8 cellular contexts compared by ENCODE assay signal in the genomic region with DNA sequence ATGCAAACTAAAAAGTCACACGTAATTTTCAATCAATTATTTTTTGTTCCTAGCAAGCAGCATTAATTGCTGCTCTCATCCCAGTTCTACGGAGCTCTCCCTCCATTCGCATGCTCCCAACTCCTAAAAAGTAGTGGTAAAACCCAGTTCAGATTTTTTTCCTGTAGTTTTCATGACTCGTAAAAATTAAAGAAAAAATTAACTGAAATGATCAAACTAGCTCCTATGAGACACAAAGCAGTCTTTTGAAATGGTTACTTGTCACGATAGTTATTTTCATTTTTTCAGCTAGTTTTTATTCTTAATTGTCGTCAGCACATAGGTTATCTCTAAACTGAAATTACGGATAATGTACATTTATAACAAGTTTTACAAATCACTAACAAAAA. TPM values are rescaled to one million over a fixed set of nuclear protein-coding genes. Genes with fewer than 3 reads are reported as not detected.
DNase-seq lines count a peak whose midpoint lies in the region; ATAC-seq and TF ChIP-seq lines count a peak whose summit lies in the region.

No MANE protein-coding gene starts in this region.

- 0% methylated on average over 7 of the region's 7 CpGs for WGBS in heart left ventricle, 4 donors
- WGBS in body of pancreas, 2 donors = 0% methylated on average over 7 of the region's 7 CpGs

- H3K9me3 Mint-ChIP-seq in memory B cell = no peaks in the 10 kb centered on the region

- peaks cover 15 to 55% (median 52%) of the 10 kb centered on the region in 12 donors for H3K4me1 ChIP-seq in heart left ventricle
- H3K4me1 ChIP-seq in body of pancreas = peaks cover 49% of the 10 kb centered on the region
- H3K4me1 ChIP-seq in upper lobe of right lung = peaks cover 51% of the 10 kb centered on the region

- TF ChIP-seq POLR2A in heart left ventricle (IDR thresholded peaks at IDR 0.05) (no peak), body of pancreas (IDR thresholded peaks at IDR 0.05) (no peak)

- no peak for DNase-seq in heart left ventricle
- DNase-seq in cardiac septum (ENCODE audit: low spot score) = no peak
- DNase-seq in body of pancreas = no peak
- DNase-seq in memory B cell (ENCODE audit: low spot score in 2 of 2) = no peak
- DNase-seq in upper lobe of right lung = no peak
- no peak for DNase-seq in COR-L47 (lab: John Stamatoyannopoulos, UW)
- DNase-seq in activated effector memory CD4-positive, alpha-beta T cell treated with Interleukin-2 at 50 U/mL for 16 hours = no peak
- DNase-seq in NCI-H2171 treated with DMSO at 0.1 percent for 48 hours (lab: John Stamatoyannopoulos, UW) = no peak

- ATAC-seq in heart left ventricle (no peak), body of pancreas (no peak), memory B cell (ENCODE audit: low read depth) (no peak), upper lobe of right lung (no peak)

- no peaks in the 10 kb centered on the region for H3K27me3 ChIP-seq in heart left ventricle
- no peaks in the 10 kb centered on the region for H3K27me3 ChIP-seq in body of pancreas
- H3K27me3 ChIP-seq in upper lobe of right lung = no peaks in the 10 kb centered on the region

- peak overlapping the region; percentile 100 for H3K4me3 Mint-ChIP-seq in memory B cell

- H3K36me3 ChIP-seq in heart left ventricle = peaks cover 0 to 53% (median 39%) of the 10 kb centered on the region in 9 donors
- H3K36me3 ChIP-seq in body of pancreas (replicated peaks in 1 of 2; ENCODE audit: insufficient read depth in 1 of 2, low read depth in 2 of 2) = peaks cover 0 to 20% of the 10 kb centered on the region in 2 donors
- H3K36me3 ChIP-seq in upper lobe of right lung = peaks cover 54% of the 10 kb centered on the region

- TF ChIP-seq CTCF in heart left ventricle (IDR thresholded peaks at IDR 0.05) (no peak), body of pancreas (IDR thresholded peaks at IDR 0.05) (no peak), upper lobe of right lung (IDR thresholded peaks at IDR 0.05) (no peak)

- intact Hi-C loops in heart left ventricle (cut with DNase I) = loop anchor here in 4 of 10 donors (2.0 to 5.0 kb wide), 4 partner anchors 41 to 306 kb away; a partner anchor contains a TSS
- intact Hi-C loops in cardiac septum (cut with DNase I) = no loop called here
- intact Hi-C loops in body of pancreas (cut with DNase I) = no loop called here
- intact Hi-C loops in upper lobe of right lung (cut with DNase I) = no loop called here

- H3K4me3 ChIP-seq in heart left ventricle (peak overlapping the region; percentile 75 to 97 (median 88)), body of pancreas (peak overlapping the region; percentile 79 to 84), upper lobe of right lung (peak overlapping the region; percentile 89)

- H3K27ac Mint-ChIP-seq in memory B cell = peak overlapping the region; percentile 99

- H3K4me1 Mint-ChIP-seq in memory B cell = peaks cover 33% of the 10 kb centered on the region

- H3K9me3 ChIP-seq in heart left ventricle (no peaks in the 10 kb centered on the region), body of pancreas (no peaks in the 10 kb centered on the region), upper lobe of right lung (no peaks in the 10 kb centered on the region)

- no peaks in the 10 kb centered on the region for H3K27me3 Mint-ChIP-seq in memory B cell

- peak overlapping the region in 8 of 12 donors; percentile 97 to 100 (median 100) for H3K27ac ChIP-seq in heart left ventricle
- peak overlapping the region; percentile 99 to 100 (median 100) for H3K27ac ChIP-seq in body of pancreas
- H3K27ac ChIP-seq in upper lobe of right lung = peak overlapping the region; percentile 28

- peaks cover 39% of the 10 kb centered on the region for H3K36me3 Mint-ChIP-seq in memory B cell

RNA-seq across cellular contexts. Expression of a gene that starts 1.8 kb away (rescaled TPM):
- total RNA-seq in heart left ventricle (100 to 1,000 TPM; 142 to 411 (median 377) TPM), cardiac septum (353 TPM), body of pancreas (100 to 1,000 TPM; 158 to 306 TPM), upper lobe of right lung (343 TPM)
- 100 to 1,000 TPM; 590 to 732 TPM for polyA plus RNA-seq in heart left ventricle

RNA-seq across cellular contexts. Expression of a gene that starts 2.8 kb away (rescaled TPM):
- total RNA-seq in heart left ventricle = 10 to 100 TPM; 31.5 to 70.1 (median 59.9) TPM
- 10 to 100 TPM; 50.4 to 66.2 TPM for polyA plus RNA-seq in heart left ventricle
- 66.8 TPM for total RNA-seq in cardiac septum
- total RNA-seq in body of pancreas = 10 to 100 TPM; 34.2 to 63.3 TPM
- total RNA-seq in upper lobe of right lung = 83.8 TPM

RNA-seq across cellular contexts. Expression of a gene that starts 46.8 kb away (rescaled TPM):
- total RNA-seq in heart left ventricle (1 to 10 TPM in 7 of 9 donors, under 1 TPM in 2; 0.75 to 5.6 (median 1.8) TPM), cardiac septum (0.57 TPM), body of pancreas (1 to 10 TPM; 4.9 to 6.6 TPM), upper lobe of right lung (4.1 TPM)
- polyA plus RNA-seq in heart left ventricle = 1 to 10 TPM; 1.1 to 1.8 TPM

Comparison
In these comparisons a context has a peak if more than half of its experiments do, and no peak if none do; other contexts are left out.
1. H3K27ac ChIP-seq: peak in every context shown above with its lines; median percentile 100 in heart left ventricle; 100 in body of pancreas; 28 in upper lobe of right lung.